9 cellular contexts compared by ENCODE assay signal in the genomic region with DNA sequence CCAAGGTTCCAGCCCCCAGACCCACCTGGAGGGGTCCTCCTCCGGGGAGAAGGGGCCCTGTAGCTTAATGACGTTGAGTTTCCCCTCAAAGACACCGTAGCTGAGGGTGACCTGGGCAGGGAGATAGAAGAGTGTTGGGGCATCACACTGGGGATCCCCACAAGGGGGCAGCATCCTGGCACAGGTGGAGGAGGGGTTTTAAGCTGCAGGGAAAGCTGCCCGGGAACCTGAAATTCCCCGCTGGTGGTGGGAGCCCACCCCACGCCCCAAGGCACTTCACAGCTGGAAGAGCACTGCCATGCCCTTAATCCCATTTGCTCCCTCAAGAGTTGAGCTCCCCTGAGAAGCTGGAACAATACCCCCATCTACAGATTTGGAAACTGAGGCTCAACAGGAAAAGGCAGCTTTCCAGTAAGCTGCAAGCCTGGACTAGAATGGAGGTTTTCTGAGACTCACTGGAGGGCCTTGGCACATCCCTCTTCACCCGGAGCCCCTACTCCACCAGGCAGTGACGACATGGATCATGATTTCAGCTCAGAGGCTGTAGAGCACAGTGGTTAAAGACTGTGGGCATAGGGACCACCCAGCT. TPM values are rescaled to one million over a fixed set of nuclear protein-coding genes. Genes with fewer than 3 reads are reported as not detected.
A peak's percentile ranks its signal among the peaks of the same experiment; 100 is the strongest.
DNase-seq lines count a peak whose midpoint lies in the region; ATAC-seq lines count a peak whose summit lies in the region.
"Had no signal": no experiment of that assay in that cellular context is flagged by ENCODE, and none has a peak within 500 bp of the region (broad histone marks: within the 10 kb centered on the region; RNA-seq: fewer than 3 reads in every experiment).

No MANE protein-coding gene starts in this region.

- CTCF ChIA-PET in activated CD8-positive, alpha-beta T cell treated with anti-CD3 and anti-CD28 coated beads, Interleukin-2, amount 10 ng/mL, durations not matched to agents 7 days and 5 days (lab: Charles Lee), result interaction anchor here (0.6 to 3.1 kb wide), 28 partner anchors 8 to 243 kb away, joined by 3 to 44 read pairs (median 4); partner anchors contain the start of gene MFNG

- H3K4me3 Mint-ChIP-seq in activated CD8-positive, alpha-beta T cell treated with anti-CD3 and anti-CD28 coated beads, Interleukin-2, amount 10 ng/mL, durations not matched to agents 7 days and 5 days, result no peak overlapping the region
- no peak overlapping the region for H3K4me3 Mint-ChIP-seq in stimulated activated naive CD8-positive, alpha-beta T cell treated with anti-CD3 and anti-CD28 coated beads, Interleukin-15, Interleukin-2, amounts not matched to agents 100 ng/mL and 50 ng/mL, for 24 hours

- DNase-seq in EL, result peak; percentile 48
- DNase-seq in Kasumi-1 (lab: John Stamatoyannopoulos, UW), result peak; percentile 6 to 11
- peak; percentile 51 for DNase-seq in activated CD8-positive, alpha-beta T cell treated with anti-CD3 and anti-CD28 coated beads, Interleukin-2, amount 10 ng/mL, durations not matched to agents 7 days and 5 days
- peak; percentile 42 for DNase-seq in glomerular visceral epithelial cell (ENCODE audit: extremely low spot score)
- no peak for DNase-seq in NCI-H2227 treated with DMSO at 0.1 percent for 48 hours (lab: John Stamatoyannopoulos, UW)
- no peak for DNase-seq in Ammon's horn (ENCODE audit: low spot score)
- DNase-seq in GF-D8 (lab: John Stamatoyannopoulos, UW), result no peak

- POLR2A ChIA-PET in activated CD8-positive, alpha-beta T cell treated with anti-CD3 and anti-CD28 coated beads, Interleukin-2, amount 10 ng/mL, durations not matched to agents 7 days and 5 days (lab: Charles Lee), result interaction anchor here (1.0 to 1.5 kb wide), 2 partner anchors 12 to 14 kb away, joined by 3 read pairs; no protein-coding TSS in a partner anchor

- H3K36me3 Mint-ChIP-seq in activated CD8-positive, alpha-beta T cell treated with anti-CD3 and anti-CD28 coated beads, Interleukin-2, amount 10 ng/mL, durations not matched to agents 7 days and 5 days (ENCODE audit: low read depth), result peaks cover 55% of the 10 kb centered on the region
- H3K36me3 Mint-ChIP-seq in stimulated activated naive CD8-positive, alpha-beta T cell treated with anti-CD3 and anti-CD28 coated beads, Interleukin-15, Interleukin-2, amounts not matched to agents 100 ng/mL and 50 ng/mL, for 24 hours (ENCODE audit: low read depth), result peaks cover 59% of the 10 kb centered on the region

- H3K27ac Mint-ChIP-seq in activated CD8-positive, alpha-beta T cell treated with anti-CD3 and anti-CD28 coated beads, Interleukin-2, amount 10 ng/mL, durations not matched to agents 7 days and 5 days, result peak overlapping the region; percentile 57
- peak overlapping the region; percentile 21 for H3K27ac Mint-ChIP-seq in stimulated activated naive CD8-positive, alpha-beta T cell treated with anti-CD3 and anti-CD28 coated beads, Interleukin-15, Interleukin-2, amounts not matched to agents 100 ng/mL and 50 ng/mL, for 24 hours

- H3K27me3 Mint-ChIP-seq in activated CD8-positive, alpha-beta T cell treated with anti-CD3 and anti-CD28 coated beads, Interleukin-2, amount 10 ng/mL, durations not matched to agents 7 days and 5 days (ENCODE audit: low read depth), result no peaks in the 10 kb centered on the region
- no peaks in the 10 kb centered on the region for H3K27me3 Mint-ChIP-seq in stimulated activated naive CD8-positive, alpha-beta T cell treated with anti-CD3 and anti-CD28 coated beads, Interleukin-15, Interleukin-2, amounts not matched to agents 100 ng/mL and 50 ng/mL, for 24 hours

- H3K9me3 Mint-ChIP-seq in activated CD8-positive, alpha-beta T cell treated with anti-CD3 and anti-CD28 coated beads, Interleukin-2, amount 10 ng/mL, durations not matched to agents 7 days and 5 days (ENCODE audit: insufficient read depth), result no peaks in the 10 kb centered on the region
- H3K9me3 Mint-ChIP-seq in stimulated activated naive CD8-positive, alpha-beta T cell treated with anti-CD3 and anti-CD28 coated beads, Interleukin-15, Interleukin-2, amounts not matched to agents 100 ng/mL and 50 ng/mL, for 24 hours, result no peaks in the 10 kb centered on the region

- peaks cover 20% of the 10 kb centered on the region for H3K4me1 Mint-ChIP-seq in activated CD8-positive, alpha-beta T cell treated with anti-CD3 and anti-CD28 coated beads, Interleukin-2, amount 10 ng/mL, durations not matched to agents 7 days and 5 days (ENCODE audit: low read depth)
- H3K4me1 Mint-ChIP-seq in stimulated activated naive CD8-positive, alpha-beta T cell treated with anti-CD3 and anti-CD28 coated beads, Interleukin-15, Interleukin-2, amounts not matched to agents 100 ng/mL and 50 ng/mL, for 24 hours (ENCODE audit: low read depth), result no peaks in the 10 kb centered on the region

- ATAC-seq in activated CD8-positive, alpha-beta T cell treated with anti-CD3 and anti-CD28 coated beads, Interleukin-2, amount 10 ng/mL, durations not matched to agents 7 days and 5 days, result peak; percentile 56

RNA-seq across cellular contexts. Expression of gene MFNG, which starts 13.7 kb away (rescaled TPM):
- 100 to 1,000 TPM; 227 to 232 TPM for total RNA-seq in activated CD8-positive, alpha-beta T cell treated with anti-CD3 and anti-CD28 coated beads, Interleukin-2, amount 10 ng/mL, durations not matched to agents 7 days and 5 days
- total RNA-seq: RPMI7951 had no signal

RNA-seq across cellular contexts. Expression of gene ELFN2, which starts 45.2 kb away (rescaled TPM):
- total RNA-seq in activated CD8-positive, alpha-beta T cell treated with anti-CD3 and anti-CD28 coated beads, Interleukin-2, amount 10 ng/mL, durations not matched to agents 7 days and 5 days, result under 1 TPM; 0.05 to 0.08 TPM

RNA-seq across cellular contexts. Expression of gene CARD10, which starts 46.7 kb away (rescaled TPM):
- total RNA-seq in activated CD8-positive, alpha-beta T cell treated with anti-CD3 and anti-CD28 coated beads, Interleukin-2, amount 10 ng/mL, durations not matched to agents 7 days and 5 days, result under 1 TPM in 1 of 2 experiments, not detected in 1; 0.31 TPM

Comparison
In these comparisons a context has a peak if more than half of its experiments do, and no peak if none do; other contexts are left out.
1. DNase-seq: peak in EL (single experiment), Kasumi-1 (2 of 2), activated CD8-positive, alpha-beta T cell treated with anti-CD3 and anti-CD28 coated beads, Interleukin-2, amount 10 ng/mL, durations not matched to agents 7 days and 5 days (single experiment) and glomerular visceral epithelial cell (single experiment); none in NCI-H2227 treated with DMSO at 0.1 percent for 48 hours (single experiment), Ammon's horn (single experiment) and GF-D8 (single experiment).